In the genomic region with DNA sequence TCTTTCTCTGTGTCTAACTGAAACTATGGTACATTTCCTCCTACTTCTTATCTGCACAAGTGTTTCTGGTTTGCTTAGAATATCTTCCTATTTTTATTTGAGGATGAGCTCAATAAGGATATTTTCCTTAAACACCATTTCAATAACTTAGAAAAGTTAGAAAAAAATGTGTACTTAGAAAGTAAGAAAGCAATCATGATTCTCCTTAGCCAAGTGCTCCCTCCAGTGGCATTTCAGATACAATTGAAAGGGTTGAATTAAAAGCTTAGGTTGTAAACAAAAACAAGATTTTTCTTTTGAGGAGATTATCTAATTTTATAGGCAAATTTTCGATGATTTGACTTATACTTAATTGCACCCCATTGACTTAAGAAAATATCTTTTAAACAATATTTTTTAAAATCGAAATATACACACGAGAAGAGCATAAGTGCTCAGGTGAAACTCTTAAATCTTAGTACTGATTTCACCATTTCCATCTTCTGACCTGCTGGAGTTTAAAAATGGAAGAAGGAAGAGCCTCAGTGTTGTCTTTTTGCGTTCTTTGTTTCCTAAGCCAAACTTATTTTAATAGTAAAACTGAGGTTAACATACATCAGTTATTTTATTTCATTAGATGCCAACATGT, we compare ENCODE assay signal across 2 cellular contexts.
TF ChIP-seq lines count a peak whose summit lies in the region.

No MANE protein-coding gene starts in this region.

TF ChIP-seq in IMR-90, 13 proteins besides CTCF, POLR2A, EP300 and RAD21 (continued from another document):
- TF ChIP-seq BHLHE40 (IDR thresholded peaks at IDR 0.05; ENCODE audit: low read depth, low read length) (no peak), NFE2L2 (IDR thresholded peaks at IDR 0.05; ENCODE audit: low read depth, low read length) (no peak)
- TF ChIP-seq, protein P1, sequence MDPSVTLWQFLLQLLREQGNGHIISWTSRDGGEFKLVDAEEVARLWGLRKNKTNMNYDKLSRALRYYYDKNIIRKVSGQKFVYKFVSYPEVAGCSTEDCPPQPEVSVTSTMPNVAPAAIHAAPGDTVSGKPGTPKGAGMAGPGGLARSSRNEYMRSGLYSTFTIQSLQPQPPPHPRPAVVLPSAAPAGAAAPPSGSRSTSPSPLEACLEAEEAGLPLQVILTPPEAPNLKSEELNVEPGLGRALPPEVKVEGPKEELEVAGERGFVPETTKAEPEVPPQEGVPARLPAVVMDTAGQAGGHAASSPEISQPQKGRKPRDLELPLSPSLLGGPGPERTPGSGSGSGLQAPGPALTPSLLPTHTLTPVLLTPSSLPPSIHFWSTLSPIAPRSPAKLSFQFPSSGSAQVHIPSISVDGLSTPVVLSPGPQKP (IDR thresholded peaks at IDR 0.05; ENCODE audit: borderline replicate concordance, low read depth, low read length), result no peak
- TF ChIP-seq, protein P2, sequence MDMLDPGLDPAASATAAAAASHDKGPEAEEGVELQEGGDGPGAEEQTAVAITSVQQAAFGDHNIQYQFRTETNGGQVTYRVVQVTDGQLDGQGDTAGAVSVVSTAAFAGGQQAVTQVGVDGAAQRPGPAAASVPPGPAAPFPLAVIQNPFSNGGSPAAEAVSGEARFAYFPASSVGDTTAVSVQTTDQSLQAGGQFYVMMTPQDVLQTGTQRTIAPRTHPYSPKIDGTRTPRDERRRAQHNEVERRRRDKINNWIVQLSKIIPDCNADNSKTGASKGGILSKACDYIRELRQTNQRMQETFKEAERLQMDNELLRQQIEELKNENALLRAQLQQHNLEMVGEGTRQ (IDR thresholded peaks at IDR 0.05; ENCODE audit: low read depth, low read length), result no peak

TF ChIP-seq in neural cell, 6 proteins besides CTCF, POLR2A, EP300 and RAD21 (continued from another document):
- TF ChIP-seq, protein P3, sequence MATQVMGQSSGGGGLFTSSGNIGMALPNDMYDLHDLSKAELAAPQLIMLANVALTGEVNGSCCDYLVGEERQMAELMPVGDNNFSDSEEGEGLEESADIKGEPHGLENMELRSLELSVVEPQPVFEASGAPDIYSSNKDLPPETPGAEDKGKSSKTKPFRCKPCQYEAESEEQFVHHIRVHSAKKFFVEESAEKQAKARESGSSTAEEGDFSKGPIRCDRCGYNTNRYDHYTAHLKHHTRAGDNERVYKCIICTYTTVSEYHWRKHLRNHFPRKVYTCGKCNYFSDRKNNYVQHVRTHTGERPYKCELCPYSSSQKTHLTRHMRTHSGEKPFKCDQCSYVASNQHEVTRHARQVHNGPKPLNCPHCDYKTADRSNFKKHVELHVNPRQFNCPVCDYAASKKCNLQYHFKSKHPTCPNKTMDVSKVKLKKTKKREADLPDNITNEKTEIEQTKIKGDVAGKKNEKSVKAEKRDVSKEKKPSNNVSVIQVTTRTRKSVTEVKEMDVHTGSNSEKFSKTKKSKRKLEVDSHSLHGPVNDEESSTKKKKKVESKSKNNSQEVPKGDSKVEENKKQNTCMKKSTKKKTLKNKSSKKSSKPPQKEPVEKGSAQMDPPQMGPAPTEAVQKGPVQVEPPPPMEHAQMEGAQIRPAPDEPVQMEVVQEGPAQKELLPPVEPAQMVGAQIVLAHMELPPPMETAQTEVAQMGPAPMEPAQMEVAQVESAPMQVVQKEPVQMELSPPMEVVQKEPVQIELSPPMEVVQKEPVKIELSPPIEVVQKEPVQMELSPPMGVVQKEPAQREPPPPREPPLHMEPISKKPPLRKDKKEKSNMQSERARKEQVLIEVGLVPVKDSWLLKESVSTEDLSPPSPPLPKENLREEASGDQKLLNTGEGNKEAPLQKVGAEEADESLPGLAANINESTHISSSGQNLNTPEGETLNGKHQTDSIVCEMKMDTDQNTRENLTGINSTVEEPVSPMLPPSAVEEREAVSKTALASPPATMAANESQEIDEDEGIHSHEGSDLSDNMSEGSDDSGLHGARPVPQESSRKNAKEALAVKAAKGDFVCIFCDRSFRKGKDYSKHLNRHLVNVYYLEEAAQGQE (IDR thresholded peaks at IDR 0.05; ENCODE audit: borderline replicate concordance), result no peak
